In the genomic region with DNA sequence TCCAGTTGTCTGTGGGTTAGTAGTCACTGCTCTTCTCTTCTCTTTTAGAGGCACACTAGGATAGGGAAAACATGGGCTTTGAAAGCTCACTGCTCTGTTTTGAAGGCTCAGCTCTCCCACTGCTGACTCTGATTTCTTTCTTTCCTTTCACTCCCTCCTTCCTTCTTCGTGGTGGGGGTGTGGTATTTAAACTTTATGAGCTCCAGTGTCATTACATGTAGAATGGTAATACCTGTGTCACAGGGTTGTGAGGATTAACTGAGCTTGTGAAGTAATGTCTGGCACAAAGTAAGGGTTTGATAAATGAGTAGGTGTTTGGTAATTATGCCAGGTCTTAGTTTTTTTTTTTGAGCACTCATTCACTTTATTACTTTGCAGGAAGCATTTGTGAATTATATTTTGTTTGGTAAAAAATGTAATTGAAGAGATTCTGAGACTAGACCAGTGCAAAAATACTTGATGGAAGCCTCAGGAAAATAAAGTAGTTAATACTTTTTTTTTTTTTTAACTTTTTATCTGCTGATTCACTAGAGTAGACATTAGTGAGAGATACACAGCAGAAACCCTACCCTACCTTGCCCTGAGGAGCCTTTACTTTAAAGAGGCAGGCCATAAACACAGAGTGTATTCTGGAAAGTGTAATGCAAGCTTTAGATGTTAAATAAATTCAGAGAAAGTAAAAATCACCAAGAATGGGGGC, we compare ENCODE assay signal across 12 cellular contexts. TPM values are rescaled to one million over a fixed set of nuclear protein-coding genes. Genes with fewer than 3 reads are reported as not detected.
DNase-seq lines count a peak whose midpoint lies in the region; ATAC-seq and TF ChIP-seq lines count a peak whose summit lies in the region.
"Had no signal": no experiment of that assay in that cellular context is flagged by ENCODE, and none has a peak within 500 bp of the region (broad histone marks: within the 10 kb centered on the region; RNA-seq: fewer than 3 reads in every experiment).

No MANE protein-coding gene starts in this region.

- no peak for TF ChIP-seq CTCF in endodermal cell (conservative IDR thresholded peaks at IDR 0.05)
- TF ChIP-seq CTCF in psoas muscle (IDR thresholded peaks at IDR 0.05), result no peak

- H3K27ac ChIP-seq in endodermal cell (ENCODE audit: low read depth, low read length) (peak overlapping the region; percentile 30), psoas muscle (peak overlapping the region; percentile 71)

- peaks cover 48% of the 10 kb centered on the region for H3K4me1 Mint-ChIP-seq in activated CD4-positive, alpha-beta memory T cell treated with anti-CD3 and anti-CD28 coated beads for 36 hours (ENCODE audit: low read depth)
- peaks cover 35% of the 10 kb centered on the region for H3K4me1 Mint-ChIP-seq in activated CD4-positive, alpha-beta memory T cell treated with anti-CD3 and anti-CD28 coated beads, Interleukin-2, amount 10 ng/mL, durations not matched to agents 7 days and 5 days
- H3K4me1 Mint-ChIP-seq in endodermal cell, result peaks cover 30% of the 10 kb centered on the region
- H3K4me1 Mint-ChIP-seq in activated CD4-positive, alpha-beta T cell treated with anti-CD3 and anti-CD28 coated beads, Interleukin-2, amount 10 ng/mL, durations not matched to agents 24 days and 14 days, result peaks cover 33% of the 10 kb centered on the region
- H3K4me1 Mint-ChIP-seq: neural crest cell had no signal

- H3K4me3 ChIP-seq in endodermal cell (ENCODE audit: low read length) (peak overlapping the region; percentile 7), psoas muscle (peak overlapping the region; percentile 15)

- no peaks in the 10 kb centered on the region for H3K27me3 ChIP-seq in endodermal cell (ENCODE audit: control insufficient read depth, insufficient read depth, low read length, poor library complexity, severe bottlenecking)
- no peaks in the 10 kb centered on the region for H3K27me3 ChIP-seq in psoas muscle (ENCODE audit: insufficient read depth in 3 of 3, low read length in 2 of 3)

- intact Hi-C loops in activated CD4-positive, alpha-beta memory T cell treated with anti-CD3 and anti-CD28 coated beads for 36 hours (cut with micrococcal nuclease), result loop anchor here (1.0 to 5.0 kb wide), 2 partner anchors 16 to 118 kb away; a partner anchor contains a TSS
- intact Hi-C loops in psoas muscle (cut with DNase I), result loop anchor here (2.0 to 5.0 kb wide), 4 partner anchors 118 to 273 kb away; a partner anchor contains a TSS
- intact Hi-C loops in activated CD4-positive, alpha-beta T cell treated with anti-CD3 and anti-CD28 coated beads, Interleukin-2, amount 10 ng/mL, durations not matched to agents 24 days and 14 days (cut with micrococcal nuclease), result loop anchor here (2.0 to 5.0 kb wide), 5 partner anchors 16 to 463 kb away; a partner anchor contains a TSS

- no peaks in the 10 kb centered on the region for H3K9me3 Mint-ChIP-seq in activated CD4-positive, alpha-beta memory T cell treated with anti-CD3 and anti-CD28 coated beads for 36 hours
- H3K9me3 Mint-ChIP-seq in activated CD4-positive, alpha-beta memory T cell treated with anti-CD3 and anti-CD28 coated beads, Interleukin-2, amount 10 ng/mL, durations not matched to agents 7 days and 5 days, result no peaks in the 10 kb centered on the region
- peaks cover 1% of the 10 kb centered on the region for H3K9me3 Mint-ChIP-seq in endodermal cell
- no peaks in the 10 kb centered on the region for H3K9me3 Mint-ChIP-seq in activated CD4-positive, alpha-beta T cell treated with anti-CD3 and anti-CD28 coated beads, Interleukin-2, amount 10 ng/mL, durations not matched to agents 24 days and 14 days

- no peaks in the 10 kb centered on the region for H3K27me3 Mint-ChIP-seq in activated CD4-positive, alpha-beta memory T cell treated with anti-CD3 and anti-CD28 coated beads for 36 hours
- no peaks in the 10 kb centered on the region for H3K27me3 Mint-ChIP-seq in activated CD4-positive, alpha-beta memory T cell treated with anti-CD3 and anti-CD28 coated beads, Interleukin-2, amount 10 ng/mL, durations not matched to agents 7 days and 5 days
- H3K27me3 Mint-ChIP-seq in endodermal cell (ENCODE audit: insufficient read depth), result peaks cover 4% of the 10 kb centered on the region
- no peaks in the 10 kb centered on the region for H3K27me3 Mint-ChIP-seq in activated CD4-positive, alpha-beta T cell treated with anti-CD3 and anti-CD28 coated beads, Interleukin-2, amount 10 ng/mL, durations not matched to agents 24 days and 14 days

- H3K9me3 ChIP-seq in endodermal cell (ENCODE audit: control insufficient read depth, low read length) (no peaks in the 10 kb centered on the region), psoas muscle (no peaks in the 10 kb centered on the region)

- peak; percentile 74 to 90 (median 84) for ATAC-seq in psoas muscle
- no peak for ATAC-seq in HG03280 (IDR thresholded peaks at IDR 0.05; ENCODE audit: unreplicated experiment)

- H3K36me3 Mint-ChIP-seq in activated CD4-positive, alpha-beta memory T cell treated with anti-CD3 and anti-CD28 coated beads for 36 hours, result no peaks in the 10 kb centered on the region
- peaks cover 2% of the 10 kb centered on the region for H3K36me3 Mint-ChIP-seq in activated CD4-positive, alpha-beta memory T cell treated with anti-CD3 and anti-CD28 coated beads, Interleukin-2, amount 10 ng/mL, durations not matched to agents 7 days and 5 days (ENCODE audit: low read depth)
- peaks cover 2% of the 10 kb centered on the region for H3K36me3 Mint-ChIP-seq in endodermal cell (ENCODE audit: low read depth)
- no peaks in the 10 kb centered on the region for H3K36me3 Mint-ChIP-seq in activated CD4-positive, alpha-beta T cell treated with anti-CD3 and anti-CD28 coated beads, Interleukin-2, amount 10 ng/mL, durations not matched to agents 24 days and 14 days (ENCODE audit: low read depth)

- H3K4me1 ChIP-seq in endodermal cell (ENCODE audit: control insufficient read depth, insufficient read depth, low read length), result peaks cover 11% of the 10 kb centered on the region
- H3K4me1 ChIP-seq in psoas muscle, result peaks cover 35% of the 10 kb centered on the region

- 0% methylated on average over 1 of the region's 1 CpG; no CpG with 5 or more reads in 1 of the 2 experiments for WGBS in endodermal cell (ENCODE audit: insufficient coverage in 1 of 2, insufficient read length in 1 of 2), 2 experiments
- WGBS in psoas muscle, 3 donors, result 5 to 15% (median 5%) methylated on average over 1 of the region's 1 CpG

- H3K36me3 ChIP-seq in endodermal cell (ENCODE audit: control insufficient read depth, insufficient read depth, low read length) (no peaks in the 10 kb centered on the region), psoas muscle (ENCODE audit: insufficient read depth in 1 of 2, low read depth in 1 of 2) (no peaks in the 10 kb centered on the region)

- peak overlapping the region; percentile 20 for H3K27ac Mint-ChIP-seq in activated CD4-positive, alpha-beta memory T cell treated with anti-CD3 and anti-CD28 coated beads for 36 hours
- no peak overlapping the region for H3K27ac Mint-ChIP-seq in activated CD4-positive, alpha-beta memory T cell treated with anti-CD3 and anti-CD28 coated beads, Interleukin-2, amount 10 ng/mL, durations not matched to agents 7 days and 5 days
- H3K27ac Mint-ChIP-seq in endodermal cell, result peak overlapping the region; percentile 34
- H3K27ac Mint-ChIP-seq in activated CD4-positive, alpha-beta T cell treated with anti-CD3 and anti-CD28 coated beads, Interleukin-2, amount 10 ng/mL, durations not matched to agents 24 days and 14 days, result no peak overlapping the region

- H3K9ac ChIP-seq in endodermal cell (ENCODE audit: extremely low read depth, low read length, poor library complexity, severe bottlenecking), result peak overlapping the region; percentile 16

- no peak overlapping the region for H3K4me3 Mint-ChIP-seq in activated CD4-positive, alpha-beta memory T cell treated with anti-CD3 and anti-CD28 coated beads for 36 hours
- no peak overlapping the region for H3K4me3 Mint-ChIP-seq in activated CD4-positive, alpha-beta memory T cell treated with anti-CD3 and anti-CD28 coated beads, Interleukin-2, amount 10 ng/mL, durations not matched to agents 7 days and 5 days
- no peak overlapping the region for H3K4me3 Mint-ChIP-seq in endodermal cell
- no peak overlapping the region for H3K4me3 Mint-ChIP-seq in activated CD4-positive, alpha-beta T cell treated with anti-CD3 and anti-CD28 coated beads, Interleukin-2, amount 10 ng/mL, durations not matched to agents 24 days and 14 days
- H3K4me3 Mint-ChIP-seq: neural crest cell had no signal

- POLR2A ChIA-PET in activated CD4-positive, alpha-beta memory T cell treated with anti-CD3 and anti-CD28 coated beads for 36 hours (lab: Charles Lee), result interaction anchor here (0.6 kb wide), 1 partner anchor 445 kb away, joined by 5 read pairs; no protein-coding TSS in a partner anchor
- POLR2A ChIA-PET in activated CD4-positive, alpha-beta memory T cell treated with anti-CD3 and anti-CD28 coated beads, Interleukin-2, amount 10 ng/mL, durations not matched to agents 7 days and 5 days (lab: Charles Lee), result interaction anchor here (0.7 to 1.2 kb wide), 3 partner anchors 12 to 118 kb away, joined by 3 to 5 read pairs (median 4); a partner anchor contains a TSS

- DNase-seq in activated CD4-positive, alpha-beta memory T cell treated with anti-CD3 and anti-CD28 coated beads for 36 hours, result no peak
- DNase-seq in activated CD4-positive, alpha-beta memory T cell treated with anti-CD3 and anti-CD28 coated beads, Interleukin-2, amount 10 ng/mL, durations not matched to agents 7 days and 5 days, result no peak
- DNase-seq in LoVo (ENCODE audit: low spot score) (peak; percentile 17), endodermal cell (no peak), psoas muscle (no peak), NCI-H226 (no peak)
- DNase-seq in activated CD4-positive, alpha-beta T cell treated with anti-CD3 and anti-CD28 coated beads, Interleukin-2, amount 10 ng/mL, durations not matched to agents 24 days and 14 days, result no peak
- DNase-seq: activated CD4-positive, alpha-beta T cell treated with anti-CD3 and anti-CD28 coated beads for 48 hours; kidney; NCI-H1092 treated with DMSO at 0.1 percent for 48 hours had no signal

- CTCF ChIA-PET in activated CD4-positive, alpha-beta memory T cell treated with anti-CD3 and anti-CD28 coated beads for 36 hours (lab: Charles Lee), result interaction anchor here (0.6 to 5.2 kb wide), 16 partner anchors 7 to 376 kb away, joined by 3 to 93 read pairs (median 4); a partner anchor contains a TSS
- CTCF ChIA-PET in activated CD4-positive, alpha-beta memory T cell treated with anti-CD3 and anti-CD28 coated beads, Interleukin-2, amount 10 ng/mL, durations not matched to agents 7 days and 5 days (lab: Charles Lee), result interaction anchor here (1.2 to 5.8 kb wide), 6 partner anchors 17 to 314 kb away, joined by 3 to 57 read pairs (median 5); a partner anchor contains a TSS

RNA-seq across cellular contexts. Expression of a gene that starts 17.3 kb away (rescaled TPM):
- total RNA-seq in activated CD4-positive, alpha-beta memory T cell treated with anti-CD3 and anti-CD28 coated beads for 36 hours, result 10 to 100 TPM; 23.6 to 24.2 TPM
- 10 to 100 TPM; 48.4 to 48.6 TPM for total RNA-seq in activated CD4-positive, alpha-beta memory T cell treated with anti-CD3 and anti-CD28 coated beads, Interleukin-2, amount 10 ng/mL, durations not matched to agents 7 days and 5 days
- 10 to 100 TPM; 36.6 to 49.4 TPM for total RNA-seq in endodermal cell
- 51.1 TPM for polyA plus RNA-seq in endodermal cell (2013, experiment 1 of 2)
- polyA plus RNA-seq in endodermal cell (2013, experiment 2 of 2), result 53.5 TPM
- 10 to 100 TPM; 24.0 to 40.2 (median 29.8) TPM for total RNA-seq in psoas muscle
- polyA plus RNA-seq in psoas muscle, result 10 to 100 TPM; 19.0 to 22.0 (median 20.8) TPM
- total RNA-seq in activated CD4-positive, alpha-beta T cell treated with anti-CD3 and anti-CD28 coated beads, Interleukin-2, amount 10 ng/mL, durations not matched to agents 24 days and 14 days, result 21.5 and 23.2 TPM in 2 replicates

Comparison
In these comparisons a context has a peak if more than half of its experiments do, and no peak if none do; other contexts are left out.
1. H3K27ac Mint-ChIP-seq: peak in activated CD4-positive, alpha-beta memory T cell treated with anti-CD3 and anti-CD28 coated beads for 36 hours (single experiment) and endodermal cell (single experiment); none in activated CD4-positive, alpha-beta memory T cell treated with anti-CD3 and anti-CD28 coated beads, Interleukin-2, amount 10 ng/mL, durations not matched to agents 7 days and 5 days (single experiment) and activated CD4-positive, alpha-beta T cell treated with anti-CD3 and anti-CD28 coated beads, Interleukin-2, amount 10 ng/mL, durations not matched to agents 24 days and 14 days (single experiment).